22 cellular contexts compared by ENCODE assay signal in genomic region chr11:64069401-64070300, GRCh38. TPM values are rescaled to one million over a fixed set of nuclear protein-coding genes. Genes with fewer than 3 reads are reported as not detected.
A peak's percentile ranks its signal among the peaks of the same experiment; 100 is the strongest.
DNase-seq lines count a peak whose midpoint lies in the region; ATAC-seq and TF ChIP-seq lines count a peak whose summit lies in the region.
"Had no signal": no experiment of that assay in that cellular context is flagged by ENCODE, and none has a peak within 500 bp of the region (broad histone marks: within the 10 kb centered on the region; RNA-seq: fewer than 3 reads in every experiment).

No MANE protein-coding gene starts in this region.

- H3K4me3 Mint-ChIP-seq in mesothelial cell of epicardium = peak overlapping the region; percentile 48
- H3K4me3 Mint-ChIP-seq in activated naive CD4-positive, alpha-beta T cell treated with anti-CD3 and anti-CD28 coated beads, Interleukin-2, amount 10 ng/mL, durations not matched to agents 7 days and 5 days = no peak overlapping the region
- H3K4me3 Mint-ChIP-seq: CD4-positive, alpha-beta T cell had no signal

- no peak overlapping the region for H3K4me2 ChIP-seq in BLaER1

- H3K4me3 ChIP-seq in BLaER1 (no peak overlapping the region), H7 (ENCODE audit: insufficient read depth, low read depth, low read length) (no peak overlapping the region), WERI-Rb-1 (ENCODE audit: low read depth, low read length) (no peak overlapping the region)

- H3K27me3 Mint-ChIP-seq in mesothelial cell of epicardium (ENCODE audit: low read depth) = peaks cover 6% of the 10 kb centered on the region
- H3K27me3 Mint-ChIP-seq in activated naive CD4-positive, alpha-beta T cell treated with anti-CD3 and anti-CD28 coated beads, Interleukin-2, amount 10 ng/mL, durations not matched to agents 7 days and 5 days = peaks cover 6% of the 10 kb centered on the region

- H3K27ac ChIP-seq in BLaER1 (peak overlapping the region; percentile 38; the same call in 1 of the 2 replicates), WERI-Rb-1 (peak overlapping the region; percentile 75)
- H3K27ac ChIP-seq: RWPE1 had no signal

- peaks cover 99% of the 10 kb centered on the region for H4K20me1 ChIP-seq in BLaER1

- peaks cover 4% of the 10 kb centered on the region; the same call in 1 of the 2 replicates for H3K36me3 ChIP-seq in BLaER1
- H3K36me3 ChIP-seq in H7 (replicated peaks; ENCODE audit: control insufficient read depth, insufficient read depth, low read length) = no peaks in the 10 kb centered on the region
- H3K36me3 ChIP-seq in WERI-Rb-1 = no peaks in the 10 kb centered on the region; the same call in 1 of the 2 replicates

- H3K9me3 ChIP-seq in BLaER1 (no peaks in the 10 kb centered on the region), WERI-Rb-1 (ENCODE audit: severe bottlenecking) (no peaks in the 10 kb centered on the region)

- no peaks in the 10 kb centered on the region for H3K9me3 Mint-ChIP-seq in mesothelial cell of epicardium
- no peaks in the 10 kb centered on the region for H3K9me3 Mint-ChIP-seq in activated naive CD4-positive, alpha-beta T cell treated with anti-CD3 and anti-CD28 coated beads, Interleukin-2, amount 10 ng/mL, durations not matched to agents 7 days and 5 days
- H3K9me3 Mint-ChIP-seq: CD4-positive, alpha-beta T cell had no signal

- DNase-seq in H7 (peak; percentile 66), WERI-Rb-1 (peak; percentile 68), mesothelial cell of epicardium (ENCODE audit: low spot score in 2 of 2, unreplicated experiment in 2 of 2) (no peak), dedifferentiated amniotic fluid mesenchymal stem cell (ENCODE audit: extremely low spot score) (no peak)
- DNase-seq in activated naive CD4-positive, alpha-beta T cell treated with anti-CD3 and anti-CD28 coated beads, Interleukin-2, amount 10 ng/mL, durations not matched to agents 7 days and 5 days = no peak
- DNase-seq in stimulated activated CD8-positive, alpha-beta memory T cell treated with anti-CD3 and anti-CD28 coated beads, Interleukin-4, amount 100 ng/mL, for 48 hours = no peak
- DNase-seq: CD4-positive, alpha-beta T cell; COR-L47; DMS79; HCEC 1CT; MV-4-11; NCI-H1105 treated with DMSO at 0.1 percent for 48 hours; NCI-H1694 treated with DMSO at 0.1 percent for 48 hours; NCI-H2081 treated with DMSO at 0.1 percent for 48 hours; NCI-H510A; NK-92 treated with Interleukin-12 subunit alpha and Interleukin-12 subunit beta, amount 100 ng/mL, for 24 hours; SHP77 treated with DMSO at 0.1 percent for 48 hours had no signal

- H3K27me3 ChIP-seq in BLaER1 = no peaks in the 10 kb centered on the region
- H3K27me3 ChIP-seq in H7 (ENCODE audit: control insufficient read depth, insufficient read depth, low read length) = no peaks in the 10 kb centered on the region; the same call in none of the 2 replicates
- H3K27me3 ChIP-seq in WERI-Rb-1 (ENCODE audit: insufficient read depth, low read depth, severe bottlenecking) = no peaks in the 10 kb centered on the region

- ATAC-seq in GM21447 (IDR thresholded peaks at IDR 0.05; ENCODE audit: unreplicated experiment) = no peak
- ATAC-seq: SK-N-SH treated with all-trans-retinoic acid at 6 μM for 48 hours had no signal

- TF ChIP-seq CTCF in WERI-Rb-1 (IDR thresholded peaks at IDR 0.05; ENCODE audit: low read depth, low read length) = no peak
- TF ChIP-seq CTCF in mesothelial cell of epicardium (IDR thresholded peaks at IDR 0.05; ENCODE audit: unreplicated experiment) = no peak

- CTCF ChIA-PET in activated naive CD4-positive, alpha-beta T cell treated with anti-CD3 and anti-CD28 coated beads, Interleukin-2, amount 10 ng/mL, durations not matched to agents 7 days and 5 days (lab: Charles Lee) = no interaction called here

- H3K9ac ChIP-seq in BLaER1 = no peak overlapping the region

- H3K4me1 Mint-ChIP-seq in mesothelial cell of epicardium = peaks cover 51% of the 10 kb centered on the region
- peaks cover 9% of the 10 kb centered on the region for H3K4me1 Mint-ChIP-seq in activated naive CD4-positive, alpha-beta T cell treated with anti-CD3 and anti-CD28 coated beads, Interleukin-2, amount 10 ng/mL, durations not matched to agents 7 days and 5 days

- H3K27ac Mint-ChIP-seq in mesothelial cell of epicardium = peak overlapping the region; percentile 83
- H3K27ac Mint-ChIP-seq in activated naive CD4-positive, alpha-beta T cell treated with anti-CD3 and anti-CD28 coated beads, Interleukin-2, amount 10 ng/mL, durations not matched to agents 7 days and 5 days = no peak overlapping the region
- H3K27ac Mint-ChIP-seq: CD4-positive, alpha-beta T cell had no signal

- peaks cover 54% of the 10 kb centered on the region for H3K4me1 ChIP-seq in BLaER1

- no peaks in the 10 kb centered on the region for H3K36me3 Mint-ChIP-seq in mesothelial cell of epicardium
- no peaks in the 10 kb centered on the region for H3K36me3 Mint-ChIP-seq in activated naive CD4-positive, alpha-beta T cell treated with anti-CD3 and anti-CD28 coated beads, Interleukin-2, amount 10 ng/mL, durations not matched to agents 7 days and 5 days

RNA-seq across cellular contexts. Expression of gene FLRT1, which starts 33.9 kb away (rescaled TPM):
- total RNA-seq in H7 (2014; rRNA removed; shearing (Covaris generic)) = 0.94 and 1.7 TPM in 2 replicates
- total RNA-seq in mesothelial cell of epicardium = 7.1 to 7.9 TPM (median 7.3 TPM) in 3 replicates
- total RNA-seq: CD4-positive, alpha-beta T cell; HT1080 had no signal

Comparison
In these comparisons a context has a peak if more than half of its experiments do, and no peak if none do; other contexts are left out.
1. DNase-seq: peak in H7 (single experiment) and WERI-Rb-1 (single experiment); none in mesothelial cell of epicardium (0 of 2), activated naive CD4-positive, alpha-beta T cell treated with anti-CD3 and anti-CD28 coated beads, Interleukin-2, amount 10 ng/mL, durations not matched to agents 7 days and 5 days (single experiment), stimulated activated CD8-positive, alpha-beta memory T cell treated with anti-CD3 and anti-CD28 coated beads, Interleukin-4, amount 100 ng/mL, for 48 hours (single experiment) and dedifferentiated amniotic fluid mesenchymal stem cell (single experiment).